In the genomic region with DNA sequence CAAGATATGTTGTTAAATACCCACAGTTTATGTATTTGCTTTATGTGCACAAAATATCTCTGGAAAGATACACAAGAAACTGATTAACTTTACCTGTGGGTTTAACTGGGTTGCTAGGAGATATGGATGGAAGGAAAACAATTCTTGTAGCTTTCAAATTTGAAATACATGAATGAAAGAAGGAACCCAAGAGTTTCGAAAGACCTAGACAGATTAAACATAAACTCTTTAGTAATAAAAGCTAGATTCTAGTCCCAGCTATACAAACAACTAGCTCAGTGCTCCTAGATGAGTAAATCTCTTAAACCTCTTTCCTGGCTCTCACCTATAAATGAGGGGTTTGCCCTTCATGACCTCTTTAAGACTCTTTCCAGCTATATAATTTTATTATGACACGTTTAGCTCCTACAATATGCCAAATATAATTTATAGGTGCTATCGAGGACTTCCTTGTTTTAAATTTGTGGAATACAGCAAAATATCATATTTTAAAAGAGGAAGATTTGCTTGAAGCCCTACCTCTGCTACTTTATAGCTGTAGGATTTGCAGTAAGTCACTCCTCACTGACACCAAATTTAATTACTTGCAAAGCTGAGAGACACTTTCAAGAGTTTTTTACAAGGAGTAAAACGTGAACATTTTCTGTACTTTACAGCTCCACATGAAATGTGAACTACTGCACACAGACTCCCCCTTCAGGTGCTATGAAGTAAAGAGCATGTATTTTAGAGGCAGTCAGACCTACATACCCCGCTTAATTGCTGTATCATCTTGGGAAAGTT, we compare ENCODE assay signal across 9 cellular contexts. TPM values are rescaled to one million over a fixed set of nuclear protein-coding genes. Genes with fewer than 3 reads are reported as not detected.
DNase-seq lines count a peak whose midpoint lies in the region; ATAC-seq, FAIRE-seq and TF ChIP-seq lines count a peak whose summit lies in the region.
"Had no signal": no experiment of that assay in that cellular context is flagged by ENCODE, and none has a peak within 500 bp of the region (broad histone marks: within the 10 kb centered on the region; RNA-seq: fewer than 3 reads in every experiment).

No MANE protein-coding gene starts in this region.

- H3K4me1 ChIP-seq in A549 = peaks cover 39% of the 10 kb centered on the region

- no peak overlapping the region for H3K4me3 ChIP-seq in A549
- H3K4me3 ChIP-seq in GM12875 (ENCODE audit: low read depth, low read length) = no peak overlapping the region
- no peak overlapping the region for H3K4me3 ChIP-seq in choroid plexus epithelial cell (ENCODE audit: low read depth, low read length)

- TF ChIP-seq POLR2A in A549 (IDR thresholded peaks at IDR 0.05; ENCODE audit: low read length) = no peak

- POLR2A ChIA-PET in A549 (lab: Yijun Ruan, JAX) = interaction anchor here (0.9 to 1.8 kb wide), 3 partner anchors 47 to 147 kb away, joined by 3 to 7 read pairs (median 5); no protein-coding TSS in a partner anchor

- FAIRE-seq in A549 (lab: Jason Lieb, UNC) = peak; percentile 54

- DNase-seq in A549 (ENCODE audit: low read depth in 1 of 2, low spot score in 1 of 2) (peak; percentile 59 to 66), NCI-H774 (lab: John Stamatoyannopoulos, UW) (peak; percentile 12), choroid plexus epithelial cell (ENCODE audit: low read depth) (peak; percentile 83), myocyte (ENCODE audit: low read depth) (peak; percentile 48), occipital lobe (lab: John Stamatoyannopoulos, UW) (no peak), 8988T (no peak)

- H3K27ac ChIP-seq in A549 = peak overlapping the region; percentile 55 to 67; a peak in 5 of 6 replicates
- H3K27ac ChIP-seq: epithelial cell of prostate had no signal

- TF ChIP-seq CTCF in A549 (IDR thresholded peaks at IDR 0.05) (peak; percentile 62), GM12875 (IDR thresholded peaks at IDR 0.05; ENCODE audit: borderline replicate concordance, insufficient read depth, low read depth, low read length) (peak; percentile 65; the same call in 1 of the 2 replicates), choroid plexus epithelial cell (conservative IDR thresholded peaks at IDR 0.05; ENCODE audit: low read depth, low read length) (peak; percentile 72)

- CTCF ChIA-PET in A549 (lab: Yijun Ruan, JAX) = interaction anchor here (0.6 to 14.0 kb wide), 24 partner anchors 8 to 600 kb away, joined by 3 to 258 read pairs (median 4); no protein-coding TSS in a partner anchor

- no peaks in the 10 kb centered on the region for H3K9me3 ChIP-seq in A549

- no peak for TF ChIP-seq EP300 in A549 (IDR thresholded peaks at IDR 0.05)

- peak overlapping the region; percentile 84 for H3K4me2 ChIP-seq in A549

- ATAC-seq in A549 (peak; percentile 84 to 90; a peak in 5 of 6 replicates), HG02981 (IDR thresholded peaks at IDR 0.05; ENCODE audit: unreplicated experiment) (peak; percentile 39)

- peak; percentile 38 to 39; a peak in 3 of 5 replicates for TF ChIP-seq RAD21 in A549 (conservative IDR thresholded peaks at IDR 0.05 in 1 of 2, IDR thresholded peaks at IDR 0.05 in 1 of 2)

- 7% methylated on average over 5 of the region's 5 CpGs for WGBS in A549 (ENCODE audit: missing lambda C conversion rate)

TF ChIP-seq in A549, 52 proteins besides CTCF, POLR2A, EP300 and RAD21:
- TF ChIP-seq SMC3 (IDR thresholded peaks at IDR 0.05) (peak; percentile 31; the same call in 1 of the 3 replicates), MAFK (IDR thresholded peaks at IDR 0.05; ENCODE audit: partially characterized antibody) (peak; percentile 28)
- TF ChIP-seq, protein P1, sequence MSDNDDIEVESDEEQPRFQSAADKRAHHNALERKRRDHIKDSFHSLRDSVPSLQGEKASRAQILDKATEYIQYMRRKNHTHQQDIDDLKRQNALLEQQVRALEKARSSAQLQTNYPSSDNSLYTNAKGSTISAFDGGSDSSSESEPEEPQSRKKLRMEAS (IDR thresholded peaks at IDR 0.05) = no peak

RNA-seq across cellular contexts. Expression of a gene that starts 50.7 kb away (rescaled TPM):
- polyA plus RNA-seq in A549 (2011; rRNA removed) (39.7 and 48.2 TPM in 2 replicates), A549 (2017; fragmentation: RNase III; extraction: RNeasy Plus Mini Kit Qiagen cat#74134 plus additional on column Dnase treatment) (37.9 to 44.0 TPM (median 40.2 TPM) in 3 replicates)
- polyA plus RNA-seq in A549 (2012; cell fraction: cytosol; rRNA removed) = 17.1 and 21.7 TPM in 2 replicates
- polyA plus RNA-seq in A549 (2012; cell fraction: nucleus; rRNA removed) = 8.8 and 10.4 TPM in 2 replicates
- 7.8 and 9.1 TPM in 2 replicates for polyA minus RNA-seq in A549 (2011; rRNA and poly(A)+ RNA removed)
- total RNA-seq in myocyte (108 and 113 TPM in 2 replicates), occipital lobe (26.8 TPM)
- polyA plus RNA-seq in myocyte (2012) = 67.0 TPM

Comparison
In these comparisons a context has a peak if more than half of its experiments do, and no peak if none do; other contexts are left out.
1. DNase-seq: peak in A549 (2 of 2), NCI-H774 (single experiment), choroid plexus epithelial cell (single experiment) and myocyte (single experiment); none in occipital lobe (single experiment) and 8988T (single experiment).
2. Peak in every context shown above with its lines, with median percentiles within 50 percentile points of each other: CTCF ChIP-seq.